8 cellular contexts compared by ENCODE assay signal in the genomic region with DNA sequence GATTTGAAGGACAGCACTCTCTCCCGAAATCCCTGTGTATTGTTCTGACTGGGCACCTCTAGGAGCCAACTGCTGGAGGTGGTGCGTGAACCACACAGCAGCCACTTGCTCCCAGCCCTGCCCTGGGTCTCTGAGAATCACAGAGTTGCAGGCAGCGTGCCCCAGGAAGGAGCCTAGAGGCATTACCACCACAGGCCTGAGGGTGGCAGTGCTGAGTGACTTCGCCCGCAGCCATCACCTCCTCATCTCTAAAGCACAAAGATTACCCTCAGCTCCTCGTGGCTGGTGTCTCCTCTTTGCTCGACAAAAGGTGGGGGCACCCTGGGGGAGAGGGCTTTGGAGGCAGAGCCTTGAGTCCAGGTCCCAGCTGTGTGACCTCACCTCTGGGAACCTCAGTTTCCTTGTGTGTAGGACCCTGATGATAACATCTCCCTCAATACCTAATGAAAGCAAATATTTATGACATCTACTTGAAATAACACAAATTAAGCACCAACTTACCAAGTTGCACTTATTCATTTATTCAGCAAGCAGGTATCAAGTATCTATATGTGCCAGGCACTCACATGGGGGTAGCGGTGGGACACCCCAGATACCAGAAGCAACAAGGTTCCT.
DNase-seq lines count a peak whose midpoint lies in the region; ATAC-seq and TF ChIP-seq lines count a peak whose summit lies in the region.

No MANE protein-coding gene starts in this region.

- CTCF ChIA-PET in HEK293T (lab: Yijun Ruan, JAX): interaction anchor here (1.0 to 4.0 kb wide), 5 partner anchors 11 to 54 kb away, joined by 3 to 20 read pairs (median 5); no protein-coding TSS in a partner anchor
- CTCF ChIA-PET in activated naive CD4-positive, alpha-beta T cell treated with anti-CD3 and anti-CD28 coated beads, Interleukin-2, amount 10 ng/mL, durations not matched to agents 7 days and 5 days (lab: Charles Lee): interaction anchor here (0.6 to 2.0 kb wide), 6 partner anchors 15 to 167 kb away, joined by 3 to 8 read pairs (median 4); no protein-coding TSS in a partner anchor

- no peak overlapping the region for H3K4me3 Mint-ChIP-seq in activated naive CD4-positive, alpha-beta T cell treated with anti-CD3 and anti-CD28 coated beads, Interleukin-2, amount 10 ng/mL, durations not matched to agents 7 days and 5 days

- no peak overlapping the region for H3K27ac Mint-ChIP-seq in activated naive CD4-positive, alpha-beta T cell treated with anti-CD3 and anti-CD28 coated beads, Interleukin-2, amount 10 ng/mL, durations not matched to agents 7 days and 5 days

- H3K27me3 ChIP-seq in SJSA1 (replicated peaks) (no peaks in the 10 kb centered on the region), gastrocnemius medialis (peaks cover 0 to 5% (median 0%) of the 10 kb centered on the region in 3 donors)

- intact Hi-C loops in cardiac septum (cut with DNase I) (loop anchor here (2.0 kb wide), 1 partner anchor 116 kb away; no protein-coding TSS in a partner anchor), gastrocnemius medialis (cut with DNase I; ENCODE audit: low total_unique reads) (loop anchor here (1.0 kb wide), 1 partner anchor 116 kb away; no protein-coding TSS in a partner anchor)

- peak in 9 of 14 donors; percentile 5 to 54 (median 29) for DNase-seq in C1 segment of cervical spinal cord (lab: John Stamatoyannopoulos, UW)
- DNase-seq in HEK293T (ENCODE audit: extremely low spot score): peak; percentile 81
- peak; percentile 50 to 67 for DNase-seq in SJSA1 (ENCODE audit: low read depth in 1 of 2, low spot score in 2 of 2)
- peak; percentile 67 for DNase-seq in activated naive CD4-positive, alpha-beta T cell treated with anti-CD3 and anti-CD28 coated beads, Interleukin-2, amount 10 ng/mL, durations not matched to agents 7 days and 5 days
- peak; percentile 76 for DNase-seq in cardiac septum (ENCODE audit: low spot score)
- no peak for DNase-seq in gastrocnemius medialis

- ATAC-seq in gastrocnemius medialis (no peak), HG03159 (IDR thresholded peaks at IDR 0.05; ENCODE audit: unreplicated experiment) (no peak), GM19023 (IDR thresholded peaks at IDR 0.05; ENCODE audit: unreplicated experiment) (no peak)

- H3K9me3 Mint-ChIP-seq in activated naive CD4-positive, alpha-beta T cell treated with anti-CD3 and anti-CD28 coated beads, Interleukin-2, amount 10 ng/mL, durations not matched to agents 7 days and 5 days: no peaks in the 10 kb centered on the region

- no peaks in the 10 kb centered on the region for H3K36me3 Mint-ChIP-seq in activated naive CD4-positive, alpha-beta T cell treated with anti-CD3 and anti-CD28 coated beads, Interleukin-2, amount 10 ng/mL, durations not matched to agents 7 days and 5 days

- no peak overlapping the region for H3K27ac ChIP-seq in SJSA1
- H3K27ac ChIP-seq in gastrocnemius medialis: no peak overlapping the region

- in situ Hi-C loops in gastrocnemius medialis (cut with MboI; ENCODE audit: low sequenced_read_pairs in 4 of 4): loop anchor here in 3 of 4 donors (5.0 to 10.0 kb wide), 2 partner anchors 115 to 118 kb away; no protein-coding TSS in a partner anchor

- no peaks in the 10 kb centered on the region for H3K36me3 ChIP-seq in SJSA1
- H3K36me3 ChIP-seq in gastrocnemius medialis: no peaks in the 10 kb centered on the region

- no peaks in the 10 kb centered on the region for H3K4me1 Mint-ChIP-seq in activated naive CD4-positive, alpha-beta T cell treated with anti-CD3 and anti-CD28 coated beads, Interleukin-2, amount 10 ng/mL, durations not matched to agents 7 days and 5 days

- H3K9me3 ChIP-seq in SJSA1 (replicated peaks) (no peaks in the 10 kb centered on the region), gastrocnemius medialis (no peaks in the 10 kb centered on the region)

- POLR2A ChIA-PET in HEK293T (lab: Yijun Ruan, JAX): no interaction called here

- peak; percentile 38 to 67 (median 60) for TF ChIP-seq CTCF in gastrocnemius medialis (IDR thresholded peaks at IDR 0.05 in 4 of 5, conservative IDR thresholded peaks at IDR 0.05 in 1 of 5)

- H3K27me3 Mint-ChIP-seq in activated naive CD4-positive, alpha-beta T cell treated with anti-CD3 and anti-CD28 coated beads, Interleukin-2, amount 10 ng/mL, durations not matched to agents 7 days and 5 days: peaks cover 51% of the 10 kb centered on the region

- no peak for TF ChIP-seq POLR2A in gastrocnemius medialis (IDR thresholded peaks at IDR 0.05)

- no peak overlapping the region for H3K4me3 ChIP-seq in SJSA1
- no peak overlapping the region for H3K4me3 ChIP-seq in gastrocnemius medialis

- H3K4me1 ChIP-seq in SJSA1 (replicated peaks) (peaks cover 62% of the 10 kb centered on the region), gastrocnemius medialis (no peaks in the 10 kb centered on the region)

TF ChIP-seq in HEK293T, 16 proteins besides CTCF, POLR2A, EP300 and RAD21:
- TF ChIP-seq ZNF384 (IDR thresholded peaks at IDR 0.05): no peak
- no peak for TF ChIP-seq FOXK2 (IDR thresholded peaks at IDR 0.05)
- TF ChIP-seq SP1 (IDR thresholded peaks at IDR 0.05): no peak
- TF ChIP-seq ELF4 (IDR thresholded peaks at IDR 0.05): no peak
- TF ChIP-seq SUZ12 (IDR thresholded peaks at IDR 0.05): no peak
- TF ChIP-seq HDGF (IDR thresholded peaks at IDR 0.05; ENCODE audit: borderline replicate concordance): no peak
- TF ChIP-seq, protein P1, sequence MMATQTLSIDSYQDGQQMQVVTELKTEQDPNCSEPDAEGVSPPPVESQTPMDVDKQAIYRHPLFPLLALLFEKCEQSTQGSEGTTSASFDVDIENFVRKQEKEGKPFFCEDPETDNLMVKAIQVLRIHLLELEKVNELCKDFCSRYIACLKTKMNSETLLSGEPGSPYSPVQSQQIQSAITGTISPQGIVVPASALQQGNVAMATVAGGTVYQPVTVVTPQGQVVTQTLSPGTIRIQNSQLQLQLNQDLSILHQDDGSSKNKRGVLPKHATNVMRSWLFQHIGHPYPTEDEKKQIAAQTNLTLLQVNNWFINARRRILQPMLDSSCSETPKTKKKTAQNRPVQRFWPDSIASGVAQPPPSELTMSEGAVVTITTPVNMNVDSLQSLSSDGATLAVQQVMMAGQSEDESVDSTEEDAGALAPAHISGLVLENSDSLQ (IDR thresholded peaks at IDR 0.05): no peak
- no peak for TF ChIP-seq L3MBTL2 (conservative IDR thresholded peaks at IDR 0.05)
- TF ChIP-seq LEF1 (IDR thresholded peaks at IDR 0.05; ENCODE audit: borderline replicate concordance): no peak
- TF ChIP-seq CTBP1 (IDR thresholded peaks at IDR 0.05; ENCODE audit: borderline replicate concordance): no peak
- TF ChIP-seq ARNT (IDR thresholded peaks at IDR 0.05): no peak
- TF ChIP-seq TARDBP (IDR thresholded peaks at IDR 0.05): no peak
- no peak for TF ChIP-seq FOXM1 (IDR thresholded peaks at IDR 0.05; ENCODE audit: borderline replicate concordance)
- TF ChIP-seq FOXA1 (IDR thresholded peaks at IDR 0.05): no peak
- TF ChIP-seq NFRKB (IDR thresholded peaks at IDR 0.05): no peak
- TF ChIP-seq BHLHE40 (IDR thresholded peaks at IDR 0.05; ENCODE audit: borderline replicate concordance): no peak

Comparison
In these comparisons a context has a peak if more than half of its experiments do, and no peak if none do; other contexts are left out.
1. DNase-seq: peak in C1 segment of cervical spinal cord (9 of 14), HEK293T (single experiment), SJSA1 (2 of 2), activated naive CD4-positive, alpha-beta T cell treated with anti-CD3 and anti-CD28 coated beads, Interleukin-2, amount 10 ng/mL, durations not matched to agents 7 days and 5 days (single experiment) and cardiac septum (single experiment); none in gastrocnemius medialis (0 of 2).